22 cellular contexts compared by ENCODE assay signal in genomic region chr3:72560857-72561675, GRCh38.
A peak's percentile ranks its signal among the peaks of the same experiment; 100 is the strongest.
DNase-seq lines count a peak whose midpoint lies in the region; ATAC-seq and TF ChIP-seq lines count a peak whose summit lies in the region.
"Had no signal": no experiment of that assay in that cellular context is flagged by ENCODE, and none has a peak within 500 bp of the region (broad histone marks: within the 10 kb centered on the region; RNA-seq: fewer than 3 reads in every experiment).

No MANE protein-coding gene starts in this region.

- H3K27me3 ChIP-seq in H7 (ENCODE audit: control insufficient read depth, insufficient read depth, low read length) (no peaks in the 10 kb centered on the region), NT2/D1 (ENCODE audit: insufficient read depth, insufficient read length) (no peaks in the 10 kb centered on the region), SJCRH30 (no peaks in the 10 kb centered on the region)
- H3K27me3 ChIP-seq: esophagus squamous epithelium, Peyer's patch, SJSA1 had no signal

- peaks cover 17% of the 10 kb centered on the region; the same call in 1 of the 2 replicates for H3K9me3 ChIP-seq in NT2/D1 (ENCODE audit: insufficient read depth, low read length)
- H3K9me3 ChIP-seq in SJCRH30 (replicated peaks): no peaks in the 10 kb centered on the region
- H3K9me3 ChIP-seq: esophagus squamous epithelium, Peyer's patch, SJSA1 had no signal

- H3K9ac ChIP-seq in NT2/D1 (ENCODE audit: insufficient read length, low read depth): no peak overlapping the region

- ATAC-seq in GM19397 (IDR thresholded peaks at IDR 0.05; ENCODE audit: unreplicated experiment): no peak
- ATAC-seq in HG02938 (IDR thresholded peaks at IDR 0.05; ENCODE audit: unreplicated experiment): no peak
- ATAC-seq: activated CD4-positive, alpha-beta T cell treated with anti-CD3 and anti-CD28 coated beads for 36 hours; left cardiac atrium had no signal

- no peak for TF ChIP-seq CTCF in fibroblast of the aortic adventitia (IDR thresholded peaks at IDR 0.05; ENCODE audit: insufficient read depth, low read length)

- peak; percentile 57 for DNase-seq in H7
- peak; percentile 28 for DNase-seq in NT2/D1 (ENCODE audit: low read depth, low spot score)
- peak; percentile 8 for DNase-seq in fibroblast of the aortic adventitia (ENCODE audit: low read depth)
- peak; percentile 52 for DNase-seq in pons (ENCODE audit: low spot score)
- DNase-seq in SJCRH30: no peak
- DNase-seq in NCI-H510A treated with DMSO at 0.1 percent for 48 hours (lab: John Stamatoyannopoulos, UW): no peak
- DNase-seq: activated CD4-positive, alpha-beta T cell treated with anti-CD3 and anti-CD28 coated beads for 36 hours; activated naive CD4-positive, alpha-beta T cell treated with anti-CD3 and anti-CD28 coated beads, Interleukin-2, amount 10 ng/mL, durations not matched to agents 7 days and 5 days; cerebellar nuclear complex; effector memory CD4-positive, alpha-beta T cell; esophagus squamous epithelium; GDM1; HFFc6; left cardiac atrium; NCI-H2081 treated with DMSO at 0.1 percent for 48 hours; nephron progenitor cell; NK-92 treated with Interleukin-12 subunit alpha and Interleukin-12 subunit beta, amount 100 ng/mL, for 24 hours; Peyer's patch; stimulated activated naive CD4-positive, alpha-beta T cell had no signal

- H3K36me3 ChIP-seq in H7 (replicated peaks; ENCODE audit: control insufficient read depth, insufficient read depth, low read length) (no peaks in the 10 kb centered on the region), NT2/D1 (ENCODE audit: insufficient read depth, insufficient read length, low read length) (no peaks in the 10 kb centered on the region), SJCRH30 (no peaks in the 10 kb centered on the region)
- H3K36me3 ChIP-seq: esophagus squamous epithelium, Peyer's patch, SJSA1 had no signal

- H3K27ac ChIP-seq in SJCRH30: no peak overlapping the region
- H3K27ac ChIP-seq: Peyer's patch, SJSA1 had no signal

- H3K4me3 ChIP-seq in H7 (ENCODE audit: insufficient read depth, low read depth, low read length) (no peak overlapping the region), NT2/D1 (ENCODE audit: insufficient read length, low read depth) (no peak overlapping the region), fibroblast of the aortic adventitia (ENCODE audit: low read depth, low read length) (no peak overlapping the region), SJCRH30 (no peak overlapping the region)
- H3K4me3 ChIP-seq: esophagus squamous epithelium, Peyer's patch, SJSA1 had no signal

- H3K4me1 ChIP-seq in NT2/D1 (ENCODE audit: insufficient read depth, insufficient read length): peaks cover 6% of the 10 kb centered on the region
- 0 out of 2 replicates have a peak, but pooled peaks cover 4% of the 10 kb centered on the region for H3K4me1 ChIP-seq in SJCRH30
- H3K4me1 ChIP-seq: Peyer's patch, SJSA1 had no signal

Comparison
In these comparisons a context has a peak if more than half of its experiments do, and no peak if none do; other contexts are left out.
1. DNase-seq: peak in H7 (single experiment), NT2/D1 (single experiment), fibroblast of the aortic adventitia (single experiment) and pons (single experiment); none in SJCRH30 (0 of 2) and NCI-H510A treated with DMSO at 0.1 percent for 48 hours (single experiment).